In the genomic region with DNA sequence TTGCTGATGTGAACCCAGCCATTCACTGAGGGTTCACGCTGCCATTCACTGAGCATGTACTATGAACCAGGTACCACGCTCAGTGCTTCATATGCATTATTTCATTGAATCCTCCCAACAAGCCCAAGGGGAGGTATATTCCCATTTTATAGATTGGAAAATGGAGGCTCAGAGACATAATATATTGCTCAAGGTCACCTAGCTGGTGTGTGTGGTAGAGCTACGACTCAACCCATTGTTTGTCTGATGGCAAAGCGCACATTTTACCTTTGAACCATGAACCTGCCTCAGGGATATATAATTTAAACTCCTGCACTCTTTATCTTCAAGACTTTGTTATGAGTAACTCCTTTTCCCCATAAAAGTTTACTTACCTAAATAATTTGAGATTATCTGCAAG, we compare ENCODE assay signal across 23 cellular contexts. TPM values are rescaled to one million over a fixed set of nuclear protein-coding genes. Genes with fewer than 3 reads are reported as not detected.
"Had no signal": no experiment of that assay in that cellular context is flagged by ENCODE, and none has a peak within 500 bp of the region (broad histone marks: within the 10 kb centered on the region; RNA-seq: fewer than 3 reads in every experiment).

No MANE protein-coding gene starts in this region.

- ATAC-seq: sciatic nerve; stimulated activated memory B cell treated with anti-CD40 and anti-IgM and Interleukin-4, amounts not matched to agents 10 μg/mL and 1 μg/mL and 100 μg/mL, for 72 hours; stimulated activated naive CD8-positive, alpha-beta T cell treated with anti-CD3 and anti-CD28 coated beads, Interleukin-15, Interleukin-2, amounts not matched to agents 100 U/mL and 50 U/mL, for 24 hours; upper lobe of right lung had no signal

- H3K36me3 ChIP-seq: left lung, neural progenitor cell, thoracic aorta, tibial nerve, upper lobe of right lung, uterus had no signal

- DNase-seq: cortex of kidney; effector CD4-positive, alpha-beta T cell; head of caudate nucleus; kidney; left lung; mesendoderm; midbrain; naive B cell; stimulated activated CD4-positive, alpha-beta T cell treated with anti-CD3 and anti-CD28 coated beads, Interleukin-4, amount 100 ng/mL, for 4 hours; stimulated activated naive CD8-positive, alpha-beta T cell treated with anti-CD3 and anti-CD28 coated beads, Interleukin-15, Interleukin-2, amounts not matched to agents 100 U/mL and 50 U/mL, for 24 hours; upper lobe of right lung; uterus had no signal

- H3K4me1 ChIP-seq: left lung, neural progenitor cell, parathyroid adenoma, tibial nerve, upper lobe of right lung, uterus had no signal

- H3K9me3 ChIP-seq: left lung, thoracic aorta, tibial nerve, upper lobe of right lung, uterus had no signal

- H3K27me3 ChIP-seq: left lung, neural progenitor cell, tibial nerve, upper lobe of right lung, uterus had no signal

- H3K27ac ChIP-seq: neural progenitor cell, parathyroid adenoma, thoracic aorta, tibial nerve, upper lobe of right lung, uterus had no signal

- H3K4me3 ChIP-seq: left lung, neural progenitor cell, thoracic aorta, tibial nerve, upper lobe of right lung, uterus had no signal

- H3K9ac ChIP-seq: neural progenitor cell, parathyroid adenoma had no signal

- H3K4me2 ChIP-seq: neural progenitor cell had no signal

RNA-seq across cellular contexts. Expression of gene LRRN4, which starts 40.7 kb away (rescaled TPM):
- total RNA-seq: dermis microvascular lymphatic vessel endothelial cell, fibroblast of villous mesenchyme, lower leg skin, lung microvascular endothelial cell, osteoblast, tibial nerve had no signal
